8 cellular contexts compared by ENCODE assay signal in genomic region chr1:244048566-244049141, GRCh38. TPM values are rescaled to one million over a fixed set of nuclear protein-coding genes. Genes with fewer than 3 reads are reported as not detected.
A peak's percentile ranks its signal among the peaks of the same experiment; 100 is the strongest.
DNase-seq lines count a peak whose midpoint lies in the region; ATAC-seq and TF ChIP-seq lines count a peak whose summit lies in the region.

No MANE protein-coding gene starts in this region.

- H3K27ac ChIP-seq in SK-N-SH (ENCODE audit: low read depth in 2 of 2, low read length in 1 of 2) (peak overlapping the region in 1 of 2 experiments; percentile 93; a peak in 2 of 4 replicates), SJCRH30 (no peak overlapping the region)

- peaks cover 17 to 45% of the 10 kb centered on the region in 2 experiments; a peak in 3 of 4 replicates for H3K4me1 ChIP-seq in SK-N-SH (ENCODE audit: control insufficient read depth in 1 of 2, insufficient read depth in 2 of 2, low read depth in 1 of 2, low read length in 1 of 2)
- peaks cover 10% of the 10 kb centered on the region for H3K4me1 ChIP-seq in SJCRH30

- CTCF ChIA-PET in SK-N-SH (lab: Yijun Ruan, JAX), result no interaction called here

- peaks cover 22% of the 10 kb centered on the region for H4K20me1 ChIP-seq in SK-N-SH (ENCODE audit: insufficient read depth)

- no peak overlapping the region for H3K4me2 ChIP-seq in SK-N-SH

- no peak for ATAC-seq in SK-N-SH treated with all-trans-retinoic acid at 6 μM for 48 hours
- ATAC-seq in stimulated activated naive CD8-positive, alpha-beta T cell treated with anti-CD3 and anti-CD28 coated beads, Interleukin-15, Interleukin-2, amounts not matched to agents 100 U/mL and 50 U/mL, for 24 hours, result no peak

- H3K79me2 ChIP-seq in SK-N-SH (ENCODE audit: insufficient read depth), result peaks cover 44% of the 10 kb centered on the region

- no peak for TF ChIP-seq RAD21 in SK-N-SH (IDR thresholded peaks at IDR 0.05; ENCODE audit: low read length)

- DNase-seq in SK-N-SH (no peak), SJCRH30 (no peak), fibroblast of villous mesenchyme (ENCODE audit: low read depth) (no peak), NCI-H526 treated with DMSO at 0.1 percent for 48 hours (lab: John Stamatoyannopoulos, UW) (no peak), NCI-H510A (lab: John Stamatoyannopoulos, UW) (no peak), DMS 273 (lab: John Stamatoyannopoulos, UW; ENCODE audit: unreplicated experiment) (no peak)
- peak; percentile 46 for DNase-seq in stimulated activated naive CD8-positive, alpha-beta T cell treated with anti-CD3 and anti-CD28 coated beads, Interleukin-15, Interleukin-2, amounts not matched to agents 100 U/mL and 50 U/mL, for 24 hours

- H3K36me3 ChIP-seq in SK-N-SH (replicated peaks in 1 of 2; ENCODE audit: control insufficient read depth in 1 of 2, insufficient read depth in 2 of 2, low read length in 1 of 2), result peaks cover under 1 to 7% of the 10 kb centered on the region in 2 experiments
- peaks cover 8% of the 10 kb centered on the region for H3K36me3 ChIP-seq in SJCRH30

- peaks cover 6% of the 10 kb centered on the region for H3F3A ChIP-seq in SK-N-SH (replicated peaks; ENCODE audit: insufficient read depth)

- H3K9ac ChIP-seq in SK-N-SH, result no peak overlapping the region

- no peak overlapping the region for H2AFZ ChIP-seq in SK-N-SH (ENCODE audit: low read depth)

- peak overlapping the region in 1 of 2 experiments; percentile 75; a peak in 2 of 4 replicates for H3K4me3 ChIP-seq in SK-N-SH (ENCODE audit: low read depth in 2 of 2, low read length in 1 of 2)
- peak overlapping the region; percentile 33 for H3K4me3 ChIP-seq in SJCRH30
- H3K4me3 ChIP-seq in fibroblast of villous mesenchyme (ENCODE audit: low read depth, low read length), result peak overlapping the region; percentile 85

- TF ChIP-seq EP300 in SK-N-SH (IDR thresholded peaks at IDR 0.05; ENCODE audit: borderline replicate concordance in 1 of 2, low read depth in 1 of 2, low read length in 1 of 2), result no peak

- POLR2A ChIA-PET in SK-N-SH (lab: Yijun Ruan, JAX), result no interaction called here

- H3K27me3 ChIP-seq in SK-N-SH (ENCODE audit: insufficient read depth) (no peaks in the 10 kb centered on the region), SJCRH30 (no peaks in the 10 kb centered on the region)

- no peak for TF ChIP-seq CTCF in SK-N-SH (IDR thresholded peaks at IDR 0.05)
- no peak for TF ChIP-seq CTCF in fibroblast of villous mesenchyme (IDR thresholded peaks at IDR 0.05; ENCODE audit: insufficient read depth, low read depth, low read length)

- H3K9me3 ChIP-seq in SK-N-SH, result no peaks in the 10 kb centered on the region
- H3K9me3 ChIP-seq in SJCRH30 (replicated peaks), result no peaks in the 10 kb centered on the region

- H3K9me2 ChIP-seq in SK-N-SH, result no peaks in the 10 kb centered on the region

- 3% methylated on average over 14 of the region's 81 CpGs for WGBS in SK-N-SH (ENCODE audit: low lambda C conversion rate)

TF ChIP-seq in SK-N-SH, 30 proteins besides CTCF, POLR2A, EP300 and RAD21:
- TF ChIP-seq TAF1 (IDR thresholded peaks at IDR 0.05; ENCODE audit: borderline replicate concordance, low read depth, low read length), result peak; percentile 38; the same call in 1 of the 2 replicates
- TF ChIP-seq FOXM1 (IDR thresholded peaks at IDR 0.05; ENCODE audit: low read depth), result no peak
- TF ChIP-seq SMC3 (IDR thresholded peaks at IDR 0.05; ENCODE audit: low read depth, low read length), result no peak
- TF ChIP-seq, protein P1, sequence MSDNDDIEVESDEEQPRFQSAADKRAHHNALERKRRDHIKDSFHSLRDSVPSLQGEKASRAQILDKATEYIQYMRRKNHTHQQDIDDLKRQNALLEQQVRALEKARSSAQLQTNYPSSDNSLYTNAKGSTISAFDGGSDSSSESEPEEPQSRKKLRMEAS (IDR thresholded peaks at IDR 0.05; ENCODE audit: low read depth), result 0 out of 2 replicates have a peak, but pooled peaks have one; percentile 42
- no peak for TF ChIP-seq IRF3 (IDR thresholded peaks at IDR 0.05; ENCODE audit: low read depth, low read length)
TF ChIP-seq in SK-N-SH: peak in this region for 2.

TF ChIP-seq in SK-N-SH treated with all-trans-retinoic acid at 6 μM for 48 hours, 23 proteins besides CTCF, POLR2A, EP300 and RAD21:
- TF ChIP-seq ZFP30 (CRISPR knock-in tag; IDR thresholded peaks at IDR 0.05), result no peak
- TF ChIP-seq RARB (CRISPR knock-in tag; IDR thresholded peaks at IDR 0.05), result no peak
- TF ChIP-seq TOX (CRISPR knock-in tag; IDR thresholded peaks at IDR 0.05; ENCODE audit: borderline replicate concordance), result no peak
- TF ChIP-seq CSDC2 (CRISPR knock-in tag; IDR thresholded peaks at IDR 0.05), result no peak
- no peak for TF ChIP-seq ISL1 (CRISPR knock-in tag; IDR thresholded peaks at IDR 0.05)
- TF ChIP-seq ZNF565 (CRISPR knock-in tag; conservative IDR thresholded peaks at IDR 0.05; ENCODE audit: low read depth), result no peak

RNA-seq across cellular contexts. Expression of gene ZBTB18, which starts 2.4 kb away (rescaled TPM):
- 19.3 and 21.3 TPM in 2 replicates for polyA plus RNA-seq in SK-N-SH (2012; rRNA removed)
- polyA plus RNA-seq in SK-N-SH (2012; cell fraction: cytosol; rRNA removed), result 19.9 and 20.2 TPM in 2 replicates
- 35.1 and 43.3 TPM in 2 replicates for polyA plus RNA-seq in SK-N-SH (2012; cell fraction: nucleus; rRNA removed)
- total RNA-seq in SJCRH30 (2014; rRNA removed; shearing (Covaris generic)), result 47.1 and 51.7 TPM in 2 replicates
- total RNA-seq in fibroblast of villous mesenchyme, result 9.3 and 12.1 TPM in 2 replicates
